In the genomic region with DNA sequence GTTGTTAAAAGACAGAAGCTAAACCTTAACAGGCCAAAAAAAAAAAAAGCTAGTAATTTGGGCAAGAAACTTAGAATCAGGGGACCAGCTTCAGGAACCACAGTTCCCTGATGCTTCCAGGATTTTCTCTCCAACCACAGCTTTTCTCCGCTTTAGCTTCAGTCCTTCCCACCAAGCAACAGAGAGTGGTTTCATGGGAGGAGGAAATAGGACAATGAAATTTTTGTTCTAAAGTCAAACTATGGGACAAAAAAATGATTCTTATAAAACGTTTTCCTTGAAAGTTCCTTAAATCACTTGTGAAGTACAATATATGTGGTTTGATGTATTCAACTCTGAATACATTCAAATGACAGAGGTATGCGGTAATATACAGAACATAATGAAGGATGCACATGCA, we compare ENCODE assay signal across 1 cellular context.
TF ChIP-seq lines count a peak whose summit lies in the region.

No MANE protein-coding gene starts in this region.

TF ChIP-seq in GM23338, 12 proteins besides CTCF, POLR2A, EP300 and RAD21 (continued from another document):
- TF ChIP-seq ZNF462 (CRISPR knock-in tag; IDR thresholded peaks at IDR 0.05) (no peak), STAT1 (IDR thresholded peaks at IDR 0.05; ENCODE audit: unreplicated experiment) (no peak), JUNB (IDR thresholded peaks at IDR 0.05; ENCODE audit: unreplicated experiment) (no peak), ETS1 (IDR thresholded peaks at IDR 0.05) (no peak), EZH2phosphoT487 (IDR thresholded peaks at IDR 0.05; ENCODE audit: unreplicated experiment) (no peak), ZNF331 (CRISPR knock-in tag; IDR thresholded peaks at IDR 0.05; ENCODE audit: low read depth) (no peak), ZNF114 (CRISPR knock-in tag; IDR thresholded peaks at IDR 0.05) (no peak)
TF ChIP-seq in GM23338: peak in this region for 0.
